Comparison of ENCODE assay signal across 8 cellular contexts in the genomic region with DNA sequence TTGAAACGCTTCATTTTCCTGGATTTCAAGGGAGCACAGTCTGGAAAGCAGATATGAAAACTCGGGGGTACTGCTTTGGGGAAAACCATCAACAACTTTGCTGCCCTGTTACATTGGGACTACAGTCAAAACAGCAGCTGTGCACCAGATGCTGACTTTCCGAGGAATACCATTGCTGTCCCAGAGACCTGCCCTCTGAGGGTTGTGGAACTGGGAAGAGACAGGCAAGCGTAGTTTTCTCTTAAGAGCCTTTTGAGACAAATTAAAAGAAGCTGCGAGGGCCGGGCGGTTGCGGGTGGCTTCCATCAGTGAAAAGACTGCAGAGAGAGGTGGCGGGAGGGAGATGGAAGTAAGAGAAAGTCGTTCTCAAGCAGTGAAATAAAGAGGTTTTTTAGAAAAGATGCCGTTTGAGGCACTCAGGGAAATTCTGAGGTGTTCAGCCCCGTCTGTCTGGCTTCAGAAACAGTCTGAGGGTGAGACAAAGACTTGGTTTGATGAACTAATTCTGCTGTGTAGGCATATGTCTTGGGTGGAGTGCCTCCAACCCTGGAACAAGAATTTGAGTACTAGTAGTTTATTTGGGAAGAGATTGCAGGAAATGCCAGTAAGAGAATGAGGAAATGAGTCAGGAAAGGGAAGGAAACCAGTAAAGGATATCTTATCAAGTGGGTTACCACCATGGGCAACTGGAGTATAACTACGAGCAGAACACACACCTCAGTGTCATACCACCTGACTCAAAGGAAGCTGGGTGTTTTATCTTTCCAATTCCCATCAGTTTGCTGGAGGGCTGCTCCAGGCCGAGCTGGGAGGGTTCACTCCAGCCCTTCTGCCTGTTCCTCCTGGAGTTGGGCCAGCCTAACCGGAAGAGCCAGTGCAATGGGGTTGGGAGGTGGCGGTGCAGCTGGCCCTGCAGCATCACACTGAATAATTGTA.
A peak's percentile ranks its signal among the peaks of the same experiment; 100 is the strongest.
DNase-seq lines count a peak whose midpoint lies in the region; ATAC-seq and TF ChIP-seq lines count a peak whose summit lies in the region.

No MANE protein-coding gene starts in this region.

- ATAC-seq in natural killer cell treated with Interleukin-12 subunit alpha and Interleukin-12 subunit beta and Interleukin-15 and Interleukin-18, amount 100 ng/mL, for 72 hours: no peak
- no peak for ATAC-seq in GM19395 (IDR thresholded peaks at IDR 0.05; ENCODE audit: unreplicated experiment)

- H3K27me3 Mint-ChIP-seq in natural killer cell treated with Interleukin-12 subunit alpha and Interleukin-12 subunit beta and Interleukin-15 and Interleukin-18, amount 100 ng/mL, for 72 hours: no peaks in the 10 kb centered on the region

- peaks cover 64 to 66% of the 10 kb centered on the region in 2 donors for H3K4me1 Mint-ChIP-seq in natural killer cell treated with Interleukin-12 subunit alpha and Interleukin-12 subunit beta and Interleukin-15 and Interleukin-18, amount 100 ng/mL, for 72 hours (ENCODE audit: low read depth in 2 of 2)

- H3K36me3 Mint-ChIP-seq in natural killer cell treated with Interleukin-12 subunit alpha and Interleukin-12 subunit beta and Interleukin-15 and Interleukin-18, amount 100 ng/mL, for 72 hours: peaks cover 29% of the 10 kb centered on the region

- peak; percentile 91 for DNase-seq in AG10803 (ENCODE audit: low read depth)
- peak; percentile 4 for DNase-seq in OCI-M1 (lab: John Stamatoyannopoulos, UW)
- DNase-seq in epithelial cell of esophagus (ENCODE audit: low read depth): peak; percentile 7
- DNase-seq in natural killer cell treated with Interleukin-12 subunit alpha and Interleukin-12 subunit beta and Interleukin-15 and Interleukin-18, amount 100 ng/mL, for 72 hours (ENCODE audit: low spot score): no peak
- DNase-seq in NCI-H510A treated with DMSO at 0.1 percent for 48 hours (lab: John Stamatoyannopoulos, UW): no peak
- no peak for DNase-seq in NOMO-1 treated with DMSO at 0.1 percent for 48 hours (lab: John Stamatoyannopoulos, UW; ENCODE audit: unreplicated experiment)
- DNase-seq in stimulated activated CD4-positive, alpha-beta T cell treated with anti-CD3 and anti-CD28 coated beads, Interleukin-4, amount 100 ng/mL, for 1 hour: no peak

- H3K4me3 ChIP-seq in AG10803 (ENCODE audit: low read length) (peak overlapping the region; percentile 16), epithelial cell of esophagus (ENCODE audit: low read length) (no peak overlapping the region)

- peak overlapping the region; percentile 34 for H3K4me3 Mint-ChIP-seq in natural killer cell treated with Interleukin-12 subunit alpha and Interleukin-12 subunit beta and Interleukin-15 and Interleukin-18, amount 100 ng/mL, for 72 hours

- TF ChIP-seq CTCF in AG10803 (conservative IDR thresholded peaks at IDR 0.05; ENCODE audit: low read length) (no peak), epithelial cell of esophagus (IDR thresholded peaks at IDR 0.05; ENCODE audit: insufficient read depth, low read depth, low read length, missing control alignments) (no peak)

- H3K27ac Mint-ChIP-seq in natural killer cell treated with Interleukin-12 subunit alpha and Interleukin-12 subunit beta and Interleukin-15 and Interleukin-18, amount 100 ng/mL, for 72 hours: peak overlapping the region; percentile 52 to 71

- H3K9me3 Mint-ChIP-seq in natural killer cell treated with Interleukin-12 subunit alpha and Interleukin-12 subunit beta and Interleukin-15 and Interleukin-18, amount 100 ng/mL, for 72 hours: no peaks in the 10 kb centered on the region

Comparison
In these comparisons a context has a peak if more than half of its experiments do, and no peak if none do; other contexts are left out.
1. DNase-seq: peak in AG10803 (single experiment), OCI-M1 (single experiment) and epithelial cell of esophagus (single experiment); none in natural killer cell treated with Interleukin-12 subunit alpha and Interleukin-12 subunit beta and Interleukin-15 and Interleukin-18, amount 100 ng/mL, for 72 hours (single experiment), NCI-H510A treated with DMSO at 0.1 percent for 48 hours (single experiment), NOMO-1 treated with DMSO at 0.1 percent for 48 hours (single experiment) and stimulated activated CD4-positive, alpha-beta T cell treated with anti-CD3 and anti-CD28 coated beads, Interleukin-4, amount 100 ng/mL, for 1 hour (single experiment).